Comparison of ENCODE assay signal across 8 cellular contexts in genomic region chr16:2673066-2673999, GRCh38. TPM values are rescaled to one million over a fixed set of nuclear protein-coding genes. Genes with fewer than 3 reads are reported as not detected.
DNase-seq lines count a peak whose midpoint lies in the region; ATAC-seq and TF ChIP-seq lines count a peak whose summit lies in the region.

No MANE protein-coding gene starts in this region.

- H3K36me3 ChIP-seq in parathyroid adenoma (ENCODE audit: control insufficient read depth, insufficient read depth, low read length) = no peaks in the 10 kb centered on the region
- peaks cover 0 to 11% (median 6%) of the 10 kb centered on the region in 3 donors for H3K36me3 ChIP-seq in tibial artery

- TF ChIP-seq POLR2A in GM10847 (IDR thresholded peaks at IDR 0.05; ENCODE audit: extremely low read depth, insufficient read length) = peak; percentile 70

- peaks cover 24% of the 10 kb centered on the region for H3K79me2 ChIP-seq in parathyroid adenoma

- peak; percentile 95 for ATAC-seq in HG02678 (IDR thresholded peaks at IDR 0.05; ENCODE audit: unreplicated experiment)
- peak; percentile 98 for ATAC-seq in Right ventricle myocardium inferior

- no peaks in the 10 kb centered on the region for H3K27me3 Mint-ChIP-seq in activated naive CD8-positive, alpha-beta T cell treated with anti-CD3 and anti-CD28 coated beads for 36 hours

- H3K27ac ChIP-seq in parathyroid adenoma (peak overlapping the region; percentile 77), tibial artery (peak overlapping the region; percentile 57 to 73)

- H3K4me1 ChIP-seq in parathyroid adenoma (peaks cover 5% of the 10 kb centered on the region), tibial artery (peaks cover 0 to 27% (median 17%) of the 10 kb centered on the region in 4 donors)

- H3K9me3 Mint-ChIP-seq in activated naive CD8-positive, alpha-beta T cell treated with anti-CD3 and anti-CD28 coated beads for 36 hours = no peaks in the 10 kb centered on the region

- H3K9me3 ChIP-seq in parathyroid adenoma (ENCODE audit: control insufficient read depth, low read length) = no peaks in the 10 kb centered on the region
- H3K9me3 ChIP-seq in tibial artery = no peaks in the 10 kb centered on the region

- peak overlapping the region; percentile 89 for H3K4me2 ChIP-seq in parathyroid adenoma (ENCODE audit: low read length)

- H2AFZ ChIP-seq in parathyroid adenoma = peak overlapping the region; percentile 100

- DNase-seq in NCI-H1105 treated with DMSO at 0.1 percent for 48 hours (lab: John Stamatoyannopoulos, UW) (peak; percentile 76), SKM-1 (lab: John Stamatoyannopoulos, UW; ENCODE audit: unreplicated experiment) (peak; percentile 87), Right ventricle myocardium inferior (ENCODE audit: missing footprints) (peak; percentile 98), tibial artery (peak; percentile 94 to 98)
- DNase-seq in activated naive CD8-positive, alpha-beta T cell treated with anti-CD3 and anti-CD28 coated beads for 36 hours = peak; percentile 99

- intact Hi-C loops in Right ventricle myocardium inferior (cut with DNase I) (no loop called here), tibial artery (cut with DNase I; ENCODE audit: low total_unique reads) (no loop called here)

- no peaks in the 10 kb centered on the region for H3K27me3 ChIP-seq in parathyroid adenoma (ENCODE audit: control insufficient read depth, insufficient read depth, low read length)
- H3K27me3 ChIP-seq in tibial artery = no peaks in the 10 kb centered on the region

- H3K9ac ChIP-seq in parathyroid adenoma = no peak overlapping the region

- H3K4me3 Mint-ChIP-seq in activated naive CD8-positive, alpha-beta T cell treated with anti-CD3 and anti-CD28 coated beads for 36 hours = peak overlapping the region; percentile 73

- H3K27ac Mint-ChIP-seq in activated naive CD8-positive, alpha-beta T cell treated with anti-CD3 and anti-CD28 coated beads for 36 hours = peak overlapping the region; percentile 62

- H3K4me3 ChIP-seq in parathyroid adenoma (ENCODE audit: low read depth, low read length) = peak overlapping the region; percentile 69
- peak overlapping the region; percentile 54 to 60 for H3K4me3 ChIP-seq in tibial artery

- TF ChIP-seq CTCF in parathyroid adenoma (IDR thresholded peaks at IDR 0.05) (no peak), tibial artery (IDR thresholded peaks at IDR 0.05) (no peak)

- H3K4me1 Mint-ChIP-seq in activated naive CD8-positive, alpha-beta T cell treated with anti-CD3 and anti-CD28 coated beads for 36 hours = peaks cover 19% of the 10 kb centered on the region

- H3K36me3 Mint-ChIP-seq in activated naive CD8-positive, alpha-beta T cell treated with anti-CD3 and anti-CD28 coated beads for 36 hours = peaks cover 4% of the 10 kb centered on the region

RNA-seq across cellular contexts. Expression of gene KCTD5, which starts 9.0 kb away (rescaled TPM):
- total RNA-seq in activated naive CD8-positive, alpha-beta T cell treated with anti-CD3 and anti-CD28 coated beads for 36 hours = 10 to 100 TPM; 29.2 to 29.3 TPM
- 10.5 TPM for total RNA-seq in Right ventricle myocardium inferior

RNA-seq across cellular contexts. Expression of gene PRSS27, which starts 46.7 kb away (rescaled TPM):
- total RNA-seq in activated naive CD8-positive, alpha-beta T cell treated with anti-CD3 and anti-CD28 coated beads for 36 hours = 1 to 10 TPM; 1.9 to 2.0 TPM
- 0.30 TPM for total RNA-seq in Right ventricle myocardium inferior

Comparison
In these comparisons a context has a peak if more than half of its experiments do, and no peak if none do; other contexts are left out.
1. Peak in every context shown above with its lines: DNase-seq, ATAC-seq, H3K4me3 ChIP-seq and H3K27ac ChIP-seq.